Comparison of ENCODE assay signal across 8 cellular contexts in genomic region chr2:144333144-144333555, GRCh38.
DNase-seq lines count a peak whose midpoint lies in the region; ATAC-seq and TF ChIP-seq lines count a peak whose summit lies in the region.

No MANE protein-coding gene starts in this region.

- no peaks in the 10 kb centered on the region for H3K27me3 ChIP-seq in GM23248 (replicated peaks; ENCODE audit: insufficient read depth)
- H3K27me3 ChIP-seq in WERI-Rb-1 (ENCODE audit: insufficient read depth, low read depth, severe bottlenecking): no peaks in the 10 kb centered on the region

- H3K4me3 ChIP-seq in GM23248: peak overlapping the region; percentile 91
- peak overlapping the region; percentile 57 for H3K4me3 ChIP-seq in WERI-Rb-1 (ENCODE audit: low read depth, low read length)
- H3K4me3 ChIP-seq in foreskin fibroblast (ENCODE audit: low read depth in 1 of 2, low read length in 2 of 2): peak overlapping the region; percentile 56 to 62
- H3K4me3 ChIP-seq in skeletal muscle cell (ENCODE audit: low read depth, low read length): peak overlapping the region; percentile 49

- DNase-seq in GM23248: no peak
- DNase-seq in WERI-Rb-1: no peak
- no peak for DNase-seq in foreskin fibroblast
- DNase-seq in skeletal muscle cell (ENCODE audit: low read depth): no peak
- DNase-seq in effector CD4-positive, alpha-beta T cell: no peak
- no peak for DNase-seq in activated CD8-positive, alpha-beta memory T cell treated with anti-CD3 and anti-CD28 coated beads for 24 hours
- DNase-seq in GOT3 (lab: John Stamatoyannopoulos, UW): no peak

- peaks cover 28% of the 10 kb centered on the region for H3K79me2 ChIP-seq in GM23248 (ENCODE audit: insufficient read depth)

- H3F3A ChIP-seq in GM23248 (ENCODE audit: insufficient read depth): no peaks in the 10 kb centered on the region

- 57 to 58% methylated on average over 9 of the region's 9 CpGs for WGBS in GM23248 (ENCODE audit: low coverage in 1 of 2, low lambda C conversion rate in 2 of 2, missing lambda C conversion rate in 2 of 2), 2 experiments

- peaks cover 9% of the 10 kb centered on the region for H3K4me1 ChIP-seq in GM23248 (ENCODE audit: insufficient read depth)

- ATAC-seq in GM18861 (IDR thresholded peaks at IDR 0.05; ENCODE audit: unreplicated experiment): no peak

- no peaks in the 10 kb centered on the region; the same call in 1 of the 2 replicates for H3K9me2 ChIP-seq in GM23248 (ENCODE audit: insufficient read depth)

- peak overlapping the region; percentile 81 for H3K4me2 ChIP-seq in GM23248 (ENCODE audit: unreplicated experiment)

- in situ Hi-C loops in GM23248 (cut with MboI): no loop called here

- H3K9me3 ChIP-seq in GM23248 (ENCODE audit: low read depth): no peaks in the 10 kb centered on the region
- H3K9me3 ChIP-seq in WERI-Rb-1 (ENCODE audit: severe bottlenecking): no peaks in the 10 kb centered on the region

- H3K36me3 ChIP-seq in GM23248 (ENCODE audit: low read depth) (no peaks in the 10 kb centered on the region), WERI-Rb-1 (no peaks in the 10 kb centered on the region)

- TF ChIP-seq CTCF in WERI-Rb-1 (IDR thresholded peaks at IDR 0.05; ENCODE audit: low read depth, low read length) (no peak), foreskin fibroblast (IDR thresholded peaks at IDR 0.05; ENCODE audit: low read depth, low read length) (no peak)

- H3K9ac ChIP-seq in GM23248: peak overlapping the region; percentile 59; the same call in 1 of the 2 replicates

- H4K20me1 ChIP-seq in GM23248 (ENCODE audit: insufficient read depth): no peaks in the 10 kb centered on the region

- peak overlapping the region; percentile 89 for H2AFZ ChIP-seq in GM23248

- H3K27ac ChIP-seq in GM23248: no peak overlapping the region; the same call in 1 of the 2 replicates
- H3K27ac ChIP-seq in WERI-Rb-1: peak overlapping the region; percentile 79
